ENCODE assay signal across 26 cellular contexts in genomic region chr1:212640223-212640885, GRCh38. TPM values are rescaled to one million over a fixed set of nuclear protein-coding genes. Genes with fewer than 3 reads are reported as not detected.
A peak's percentile ranks its signal among the peaks of the same experiment; 100 is the strongest.
DNase-seq lines count a peak whose midpoint lies in the region; ATAC-seq, FAIRE-seq and TF ChIP-seq lines count a peak whose summit lies in the region.
"Had no signal": no experiment of that assay in that cellular context is flagged by ENCODE, and none has a peak within 500 bp of the region (broad histone marks: within the 10 kb centered on the region; RNA-seq: fewer than 3 reads in every experiment).

No MANE protein-coding gene starts in this region.

- no peak for ATAC-seq in K562
- no peak for ATAC-seq in HG03469 (IDR thresholded peaks at IDR 0.05; ENCODE audit: unreplicated experiment)
- ATAC-seq in SK-N-SH treated with all-trans-retinoic acid at 6 μM for 48 hours, result no peak
- ATAC-seq: heart right ventricle, HepG2, pancreas, upper lobe of right lung, WTC11 had no signal

- no peaks in the 10 kb centered on the region for H3K9me1 ChIP-seq in K562 (ENCODE audit: control insufficient read depth, insufficient read depth, low read length)

- no peaks in the 10 kb centered on the region for H3K27me3 ChIP-seq in BLaER1 treated with 17β-estradiol and CSF1 and Interleukin-3, amounts not matched to agents 10 nM and 100 nM
- peaks cover 16 to 51% of the 10 kb centered on the region in 2 experiments for H3K27me3 ChIP-seq in K562 (ENCODE audit: control insufficient read depth in 2 of 2, insufficient read depth in 2 of 2, low read length in 2 of 2)
- H3K27me3 ChIP-seq: heart right ventricle, pancreas, upper lobe of right lung had no signal

- H4K20me1 ChIP-seq in BLaER1 treated with 17β-estradiol and CSF1 and Interleukin-3, amounts not matched to agents 10 nM and 100 nM, result no peaks in the 10 kb centered on the region
- peaks cover 14% of the 10 kb centered on the region for H4K20me1 ChIP-seq in K562 (replicated peaks; ENCODE audit: control insufficient read depth, insufficient read depth, low read length)

- BruUV-seq in K562 (replicated peaks; lab: Mats Ljungman, UMichigan), result no TSS peak

- H3K79me2 ChIP-seq in K562 (ENCODE audit: control insufficient read depth, insufficient read depth, low read length), result no peaks in the 10 kb centered on the region

- DNase-seq in OCI-M1 (lab: John Stamatoyannopoulos, UW), result peak; percentile 77
- peak in 1 of 4 experiments; percentile 17 for DNase-seq in K562 (ENCODE audit: extremely low read depth in 1 of 4, low spot score in 3 of 4)
- no peak for DNase-seq in anterior cingulate cortex (lab: John Stamatoyannopoulos, UW)
- no peak for DNase-seq in dedifferentiated amniotic fluid mesenchymal stem cell (ENCODE audit: extremely low spot score)
- DNase-seq: activated CD4-positive, alpha-beta T cell treated with anti-CD3 and anti-CD28 coated beads, Interleukin-2, amount 10 ng/mL, durations not matched to agents 7 days and 5 days; activated naive CD4-positive, alpha-beta T cell treated with anti-CD3 and anti-CD28 coated beads, Interleukin-2, amount 10 ng/mL, durations not matched to agents 7 days and 5 days; amniotic stem cell; effector memory CD4-positive, alpha-beta T cell; heart right ventricle; HFFc6; NCI-H1417 treated with DMSO at 0.1 percent for 48 hours; NCI-H2081 treated with DMSO at 0.1 percent for 48 hours; NCI-H345; NCI-H748 treated with DMSO at 0.1 percent for 48 hours; pancreas; retina; stimulated activated CD4-positive, alpha-beta T cell treated with anti-CD3 and anti-CD28 coated beads, Interleukin-1b, Interleukin-23, amount 100 ng/mL, for 48 hours; upper lobe of right lung had no signal

- H3K27ac ChIP-seq in BLaER1 treated with 17β-estradiol and CSF1 and Interleukin-3, amounts not matched to agents 10 nM and 100 nM, result peak overlapping the region in 7 of 11 experiments; percentile 94 to 98 (median 96); a peak in 8 of 22 replicates
- H3K27ac ChIP-seq in KOPT-K1 (ENCODE audit: low read depth, low read length, poor library complexity, severe bottlenecking) (peak overlapping the region; percentile 98), K562 (ENCODE audit: extremely low read depth, low read depth, low read length) (no peak overlapping the region)
- H3K27ac ChIP-seq: pancreas, upper lobe of right lung had no signal

- H3K9me3 ChIP-seq in BLaER1 treated with 17β-estradiol and CSF1 and Interleukin-3, amounts not matched to agents 10 nM and 100 nM (replicated peaks in 1 of 11), result peaks cover 0 to 22% (median 11%) of the 10 kb centered on the region in 11 experiments; a peak in 16 of 22 replicates
- H3K9me3 ChIP-seq in KOPT-K1 (ENCODE audit: insufficient read depth, low read length, poor library complexity, severe bottlenecking), result no peaks in the 10 kb centered on the region
- no peaks in the 10 kb centered on the region for H3K9me3 ChIP-seq in K562 (replicated peaks; ENCODE audit: control insufficient read depth, insufficient read depth, low read depth, low read length)
- H3K9me3 ChIP-seq: pancreas, upper lobe of right lung had no signal

- no peaks in the 10 kb centered on the region for H3K36me3 ChIP-seq in BLaER1 treated with 17β-estradiol and CSF1 and Interleukin-3, amounts not matched to agents 10 nM and 100 nM
- no peaks in the 10 kb centered on the region for H3K36me3 ChIP-seq in KOPT-K1 (ENCODE audit: insufficient read depth, low read length)
- no peaks in the 10 kb centered on the region for H3K36me3 ChIP-seq in K562 (ENCODE audit: control insufficient read depth, insufficient read depth, low read length)
- H3K36me3 ChIP-seq: heart right ventricle, pancreas, upper lobe of right lung had no signal

- peak overlapping the region in 10 of 11 experiments; percentile 16 to 95 (median 86); a peak in 11 of 22 replicates for H3K4me2 ChIP-seq in BLaER1 treated with 17β-estradiol and CSF1 and Interleukin-3, amounts not matched to agents 10 nM and 100 nM
- H3K4me2 ChIP-seq in K562 (ENCODE audit: insufficient read depth, low read length), result no peak overlapping the region
- H3K4me2 ChIP-seq: smooth muscle cell had no signal

- no peak overlapping the region for H2AFZ ChIP-seq in K562 (ENCODE audit: low read depth, low read length)

- H3K9ac ChIP-seq in BLaER1 treated with 17β-estradiol and CSF1 and Interleukin-3, amounts not matched to agents 10 nM and 100 nM, result no peak overlapping the region
- no peak overlapping the region for H3K9ac ChIP-seq in K562 (ENCODE audit: insufficient read depth in 1 of 2, low read depth in 2 of 2, low read length in 2 of 2)

- no peak for FAIRE-seq in K562 (lab: Jason Lieb, UNC)
- FAIRE-seq: HepG2, pancreas had no signal

- no peak for TF ChIP-seq CTCF in K562 (IDR thresholded peaks at IDR 0.05 in 2 of 3, conservative IDR thresholded peaks at IDR 0.05 in 1 of 3; ENCODE audit: insufficient read depth in 2 of 3, low read depth in 1 of 3, low read length in 3 of 3)

- no peak for TF ChIP-seq EP300 in K562 (IDR thresholded peaks at IDR 0.05; ENCODE audit: low read length)

- TF ChIP-seq POLR2A in K562 (conservative IDR thresholded peaks at IDR 0.05), result no peak

- peaks cover 55 to 65% (median 61%) of the 10 kb centered on the region in 10 experiments for H3K4me1 ChIP-seq in BLaER1 treated with 17β-estradiol and CSF1 and Interleukin-3, amounts not matched to agents 10 nM and 100 nM
- peaks cover 12 to 18% of the 10 kb centered on the region in 2 experiments; a peak in 4 of 5 replicates for H3K4me1 ChIP-seq in K562 (replicated peaks in 1 of 2; ENCODE audit: control insufficient read depth in 2 of 2, insufficient read depth in 2 of 2, low read length in 2 of 2)
- H3K4me1 ChIP-seq: pancreas had no signal

- H3K4me3 ChIP-seq in BLaER1 treated with 17β-estradiol and CSF1 and Interleukin-3, amounts not matched to agents 10 nM and 100 nM, result no peak overlapping the region
- H3K4me3 ChIP-seq in K562, result no peak overlapping the region
- H3K4me3 ChIP-seq: heart right ventricle, pancreas, smooth muscle cell, upper lobe of right lung had no signal

- intact Hi-C loops in K562 (cut with micrococcal nuclease), result no loop called here

- CTCF ChIA-PET in K562 (lab: Yijun Ruan, JAX; ENCODE audit: low intra/inter-chr PET ratio), result no interaction called here

- POLR2A ChIA-PET in K562 (lab: Yijun Ruan, JAX), result interaction anchor here (0.6 to 1.2 kb wide), 3 partner anchors 7 to 112 kb away, joined by 3 read pairs; no protein-coding TSS in a partner anchor

- WGBS in K562 (ENCODE audit: insufficient coverage, low coverage, missing lambda C conversion rate), result 5% methylated on average over 3 of the region's 3 CpGs

- in situ Hi-C loops in K562 (cut with MboI), result no loop called here

- TF ChIP-seq RAD21 in K562 (CRISPR knock-in tag; conservative IDR thresholded peaks at IDR 0.05 in 1 of 2, IDR thresholded peaks at IDR 0.05 in 1 of 2), result no peak

TF ChIP-seq in SK-N-SH treated with all-trans-retinoic acid at 6 μM for 48 hours, 23 proteins besides CTCF, POLR2A, EP300 and RAD21:
- no peak for TF ChIP-seq RARB (CRISPR knock-in tag; IDR thresholded peaks at IDR 0.05)
- no peak for TF ChIP-seq OSR1 (CRISPR knock-in tag; IDR thresholded peaks at IDR 0.05)
- TF ChIP-seq ZNF8 (CRISPR knock-in tag; IDR thresholded peaks at IDR 0.05), result no peak
- TF ChIP-seq ESRRG (CRISPR knock-in tag; IDR thresholded peaks at IDR 0.05), result no peak

RNA-seq across cellular contexts. Expression of gene ATF3, which starts 31.8 kb away (rescaled TPM):
- 31.4 and 31.5 TPM in 2 replicates for total RNA-seq in K562 (2011; cell fraction: chromatin; rRNA removed; ENCODE audit: low replicate concordance)
- 21.5 and 24.3 TPM in 2 replicates for total RNA-seq in K562 (2011; cell fraction: nucleolus; rRNA removed)
- 32.1 and 39.3 TPM in 2 replicates for total RNA-seq in K562 (2011; cell fraction: nucleoplasm; rRNA removed)
- 17.2 and 19.8 TPM in 2 replicates for total RNA-seq in K562 (2014; rRNA removed)
- 25.9 and 32.7 TPM in 2 replicates for total RNA-seq in K562 (2014; rRNA removed; fragmentation: Illumina TruSeq; extraction: Trizol)
- 2.9 and 3.5 TPM in 2 replicates for total RNA-seq in K562 (2015; rRNA removed; fragmentation: Illumina TruSeq; extraction: Trizol)
- total RNA-seq in K562 (2021), result 21.8 and 27.6 TPM in 2 replicates
- 12.0 and 13.2 TPM in 2 replicates for polyA plus RNA-seq in K562 (2011; rRNA removed)
- 5.6 and 9.8 TPM in 2 replicates for polyA plus RNA-seq in K562 (2011; cell fraction: cytosol; rRNA removed)
- 15.2 and 16.0 TPM in 2 replicates for polyA plus RNA-seq in K562 (2011; cell fraction: nucleus; rRNA removed)
- polyA plus RNA-seq in K562 (2012), result 10.8 and 39.2 TPM in 2 replicates
- polyA plus RNA-seq in K562 (2014; fragmentation: Illumina TruSeq; extraction: Trizol), result 27.6 and 32.0 TPM in 2 replicates
- polyA plus RNA-seq in K562 (2014; fragmentation: Nextera tagmentation; extraction: Ambion mirVana), result 1 to 10 TPM; 6.1 to 6.8 TPM
- 26.2 and 28.2 TPM in 2 replicates for polyA plus RNA-seq in K562 (2014; rRNA removed)
- 12.2 and 14.3 TPM in 2 replicates for polyA minus RNA-seq in K562 (2011; rRNA and poly(A)+ RNA removed)
- polyA minus RNA-seq in K562 (2011; cell fraction: cytosol; rRNA and poly(A)+ RNA removed), result 4.9 and 7.1 TPM in 2 replicates
- 14.4 and 22.3 TPM in 2 replicates for polyA minus RNA-seq in K562 (2011; cell fraction: nucleus; rRNA and poly(A)+ RNA removed)

RNA-seq across cellular contexts. Expression of gene BATF3, which starts 59.3 kb away (rescaled TPM):
- total RNA-seq in K562 (2011; cell fraction: chromatin; rRNA removed; ENCODE audit: low replicate concordance), result 1.7 and 2.4 TPM in 2 replicates
- 1.3 and 1.6 TPM in 2 replicates for total RNA-seq in K562 (2011; cell fraction: nucleolus; rRNA removed)
- total RNA-seq in K562 (2011; cell fraction: nucleoplasm; rRNA removed), result 1.2 and 2.6 TPM in 2 replicates
- total RNA-seq in K562 (2014; rRNA removed), result 3.4 and 3.6 TPM in 2 replicates
- total RNA-seq in K562 (2014; rRNA removed; fragmentation: Illumina TruSeq; extraction: Trizol), result 0.96 and 1.1 TPM in 2 replicates
- 0.40 and 0.57 TPM in 2 replicates for total RNA-seq in K562 (2015; rRNA removed; fragmentation: Illumina TruSeq; extraction: Trizol)
- total RNA-seq in K562 (2021), result 2.0 and 3.8 TPM in 2 replicates
- 0.93 and 2.0 TPM in 2 replicates for polyA plus RNA-seq in K562 (2011; rRNA removed)
- polyA plus RNA-seq in K562 (2011; cell fraction: cytosol; rRNA removed), result 0.68 and 4.4 TPM in 2 replicates
- polyA plus RNA-seq in K562 (2011; cell fraction: nucleus; rRNA removed), result 0.48 and 0.71 TPM in 2 replicates
- polyA plus RNA-seq in K562 (2012), result 1.9 and 8.3 TPM in 2 replicates
- 2.7 and 3.1 TPM in 2 replicates for polyA plus RNA-seq in K562 (2014; fragmentation: Illumina TruSeq; extraction: Trizol)
- under 1 TPM; 0.51 to 0.57 TPM for polyA plus RNA-seq in K562 (2014; fragmentation: Nextera tagmentation; extraction: Ambion mirVana)
- 3.8 and 5.2 TPM in 2 replicates for polyA plus RNA-seq in K562 (2014; rRNA removed)
- polyA minus RNA-seq in K562 (2011; rRNA and poly(A)+ RNA removed), result 0.18 and 0.25 TPM in 2 replicates
- 1.1 TPM in 1 of 2 replicates, not detected in the other for polyA minus RNA-seq in K562 (2011; cell fraction: cytosol; rRNA and poly(A)+ RNA removed)
- polyA minus RNA-seq in K562 (2011; cell fraction: nucleus; rRNA and poly(A)+ RNA removed), result 0.11 and 0.54 TPM in 2 replicates
- total RNA-seq: epithelial cell of proximal tubule, HepG2 had no signal
